In genomic region chr11:43576834-43577521, GRCh38 we compare ENCODE assay signal across 8 cellular contexts.
DNase-seq lines count a peak whose midpoint lies in the region; ATAC-seq and TF ChIP-seq lines count a peak whose summit lies in the region.

No MANE protein-coding gene starts in this region.

- ATAC-seq in RWPE2 (ENCODE audit: low read depth) (no peak), foreskin keratinocyte (peak; percentile 13), sciatic nerve (peak; percentile 38), HG03139 (IDR thresholded peaks at IDR 0.05; ENCODE audit: unreplicated experiment) (no peak)

- peaks cover 98% of the 10 kb centered on the region for H3K27me3 ChIP-seq in RWPE2 (ENCODE audit: insufficient read depth, poor library complexity, severe bottlenecking)
- H3K27me3 ChIP-seq in foreskin keratinocyte, result peaks cover 99% of the 10 kb centered on the region

- H3K4me1 ChIP-seq in RWPE2 (ENCODE audit: insufficient read depth, poor library complexity, severe bottlenecking), result no peaks in the 10 kb centered on the region
- H3K4me1 ChIP-seq in foreskin keratinocyte, result no peaks in the 10 kb centered on the region

- intact Hi-C loops in sciatic nerve (cut with DNase I), result no loop called here

- CTCF ChIA-PET in AG04449 (lab: Yijun Ruan, JAX), result interaction anchor here (0.8 to 6.9 kb wide), 9 partner anchors 10 to 275 kb away, joined by 3 to 70 read pairs (median 5); no protein-coding TSS in a partner anchor

- peak; percentile 38 for TF ChIP-seq CTCF in AG04449 (IDR thresholded peaks at IDR 0.05; ENCODE audit: insufficient read depth, low read length, missing control alignments)
- TF ChIP-seq CTCF in RWPE2 (IDR thresholded peaks at IDR 0.05; ENCODE audit: poor library complexity, severe bottlenecking), result peak; percentile 28
- TF ChIP-seq CTCF in foreskin keratinocyte (conservative IDR thresholded peaks at IDR 0.05), result peak; percentile 56

- no peaks in the 10 kb centered on the region for H3K36me3 ChIP-seq in RWPE2 (ENCODE audit: low read depth)

- H3K27ac ChIP-seq in RWPE2 (ENCODE audit: poor library complexity, severe bottlenecking) (no peak overlapping the region), foreskin keratinocyte (no peak overlapping the region)

- H3K4me3 ChIP-seq in AG04449 (ENCODE audit: low read depth, low read length) (peak overlapping the region; percentile 47), RWPE2 (ENCODE audit: severe bottlenecking) (no peak overlapping the region)

- DNase-seq in AG04449 (ENCODE audit: low read depth, low spot score) (no peak), GM04504 (ENCODE audit: low read depth) (peak; percentile 30), RWPE2 (ENCODE audit: low spot score) (no peak), foreskin keratinocyte (peak in 1 of 2 donors; percentile 15), sciatic nerve (ENCODE audit: low spot score) (no peak), epidermal melanocyte (ENCODE audit: insufficient read length, low spot score) (no peak)
- no peak for DNase-seq in activated CD8-positive, alpha-beta memory T cell treated with anti-CD3 and anti-CD28 coated beads, Interleukin-2, amount 50 U/mL, for 48 hours

- POLR2A ChIA-PET in AG04449 (lab: Yijun Ruan, JAX), result no interaction called here

- no peaks in the 10 kb centered on the region for H3K9me3 ChIP-seq in RWPE2 (ENCODE audit: severe bottlenecking)

Comparison
In these comparisons a context has a peak if more than half of its experiments do, and no peak if none do; other contexts are left out.
1. ATAC-seq: peak in foreskin keratinocyte (single experiment) and sciatic nerve (single experiment); none in RWPE2 (single experiment) and HG03139 (single experiment).
2. Peak in every context shown above with its lines, with median percentiles within 50 percentile points of each other: CTCF ChIP-seq.